Comparison of ENCODE assay signal across 1 cellular context in genomic region chr21:42570841-42571387, GRCh38.
TF ChIP-seq lines count a peak whose summit lies in the region.

No MANE protein-coding gene starts in this region.

TF ChIP-seq in HepG2, 621 proteins besides CTCF, POLR2A, EP300 and RAD21:
- TF ChIP-seq, protein P1, sequence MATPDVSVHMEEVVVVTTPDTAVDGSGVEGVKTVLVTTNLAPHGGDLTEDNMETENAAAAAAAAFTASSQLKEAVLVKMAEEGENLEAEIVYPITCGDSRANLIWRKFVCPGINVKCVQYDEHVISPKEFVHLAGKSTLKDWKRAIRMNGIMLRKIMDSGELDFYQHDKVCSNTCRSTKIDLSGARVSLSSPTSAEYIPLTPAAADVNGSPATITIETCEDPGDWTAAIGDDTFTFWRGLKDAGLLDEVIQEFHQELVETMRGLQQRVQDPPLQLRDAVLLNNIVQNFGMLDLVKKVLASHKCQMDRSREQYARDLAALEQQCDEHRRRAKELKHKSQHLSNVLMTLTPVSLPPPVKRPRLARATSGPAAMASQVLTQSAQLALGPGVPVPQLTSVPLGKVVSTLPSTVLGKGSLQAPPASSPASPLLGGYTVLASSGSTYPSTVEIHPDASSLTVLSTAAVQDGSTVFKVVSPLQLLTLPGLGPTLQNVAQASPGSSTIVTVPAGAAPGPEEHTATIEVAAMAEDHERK (CRISPR knock-in tag; IDR thresholded peaks at IDR 0.05; ENCODE audit: low read depth), result no peak
- TF ChIP-seq RARG (CRISPR knock-in tag; IDR thresholded peaks at IDR 0.05; ENCODE audit: low read depth) (no peak), GRHL1 (CRISPR knock-in tag; conservative IDR thresholded peaks at IDR 0.05) (no peak), ZNF557 (CRISPR knock-in tag; IDR thresholded peaks at IDR 0.05) (no peak), ZNF598 (CRISPR knock-in tag; IDR thresholded peaks at IDR 0.05; ENCODE audit: borderline replicate concordance) (no peak), SMAD3 (CRISPR knock-in tag; IDR thresholded peaks at IDR 0.05) (no peak), ATF5 (CRISPR knock-in tag; IDR thresholded peaks at IDR 0.05; ENCODE audit: low read depth) (no peak), GPN1 (CRISPR knock-in tag; IDR thresholded peaks at IDR 0.05; ENCODE audit: borderline replicate concordance) (no peak), ZSCAN30 (CRISPR knock-in tag; IDR thresholded peaks at IDR 0.05) (no peak), CHD2 (IDR thresholded peaks at IDR 0.05; ENCODE audit: low read depth, low read length) (no peak), MATR3 (CRISPR knock-in tag; IDR thresholded peaks at IDR 0.05) (no peak), ELK4 (CRISPR knock-in tag; IDR thresholded peaks at IDR 0.05; ENCODE audit: borderline replicate concordance) (no peak), FOXJ3 (CRISPR knock-in tag; IDR thresholded peaks at IDR 0.05; ENCODE audit: borderline replicate concordance) (no peak), RARA (CRISPR knock-in tag; IDR thresholded peaks at IDR 0.05) (no peak), PITX1 (CRISPR knock-in tag; IDR thresholded peaks at IDR 0.05) (no peak), GTF3A (CRISPR knock-in tag; conservative IDR thresholded peaks at IDR 0.05) (no peak)
- TF ChIP-seq, protein P2, sequence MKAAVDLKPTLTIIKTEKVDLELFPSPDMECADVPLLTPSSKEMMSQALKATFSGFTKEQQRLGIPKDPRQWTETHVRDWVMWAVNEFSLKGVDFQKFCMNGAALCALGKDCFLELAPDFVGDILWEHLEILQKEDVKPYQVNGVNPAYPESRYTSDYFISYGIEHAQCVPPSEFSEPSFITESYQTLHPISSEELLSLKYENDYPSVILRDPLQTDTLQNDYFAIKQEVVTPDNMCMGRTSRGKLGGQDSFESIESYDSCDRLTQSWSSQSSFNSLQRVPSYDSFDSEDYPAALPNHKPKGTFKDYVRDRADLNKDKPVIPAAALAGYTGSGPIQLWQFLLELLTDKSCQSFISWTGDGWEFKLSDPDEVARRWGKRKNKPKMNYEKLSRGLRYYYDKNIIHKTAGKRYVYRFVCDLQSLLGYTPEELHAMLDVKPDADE (CRISPR knock-in tag; IDR thresholded peaks at IDR 0.05), result no peak
- TF ChIP-seq, protein P3, sequence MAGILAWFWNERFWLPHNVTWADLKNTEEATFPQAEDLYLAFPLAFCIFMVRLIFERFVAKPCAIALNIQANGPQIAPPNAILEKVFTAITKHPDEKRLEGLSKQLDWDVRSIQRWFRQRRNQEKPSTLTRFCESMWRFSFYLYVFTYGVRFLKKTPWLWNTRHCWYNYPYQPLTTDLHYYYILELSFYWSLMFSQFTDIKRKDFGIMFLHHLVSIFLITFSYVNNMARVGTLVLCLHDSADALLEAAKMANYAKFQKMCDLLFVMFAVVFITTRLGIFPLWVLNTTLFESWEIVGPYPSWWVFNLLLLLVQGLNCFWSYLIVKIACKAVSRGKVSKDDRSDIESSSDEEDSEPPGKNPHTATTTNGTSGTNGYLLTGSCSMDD (CRISPR knock-in tag; IDR thresholded peaks at IDR 0.05), result no peak
- TF ChIP-seq, protein P4, sequence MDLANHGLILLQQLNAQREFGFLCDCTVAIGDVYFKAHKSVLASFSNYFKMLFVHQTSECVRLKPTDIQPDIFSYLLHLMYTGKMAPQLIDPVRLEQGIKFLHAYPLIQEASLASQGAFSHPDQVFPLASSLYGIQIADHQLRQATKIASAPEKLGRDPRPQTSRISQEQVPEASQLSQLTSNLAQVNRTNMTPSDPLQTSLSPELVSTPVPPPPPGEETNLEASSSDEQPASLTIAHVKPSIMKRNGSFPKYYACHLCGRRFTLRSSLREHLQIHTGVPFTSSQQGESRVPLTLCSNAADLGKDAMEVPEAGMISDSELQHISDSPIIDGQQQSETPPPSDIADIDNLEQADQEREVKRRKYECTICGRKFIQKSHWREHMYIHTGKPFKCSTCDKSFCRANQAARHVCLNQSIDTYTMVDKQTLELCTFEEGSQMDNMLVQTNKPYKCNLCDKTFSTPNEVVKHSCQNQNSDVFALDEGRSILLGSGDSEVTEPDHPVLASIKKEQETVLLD (CRISPR knock-in tag; IDR thresholded peaks at IDR 0.05; ENCODE audit: low read depth), result no peak
